In genomic region chr9:75188756-75189155, GRCh38 we compare ENCODE assay signal across 20 cellular contexts.
"Had no signal": no experiment of that assay in that cellular context is flagged by ENCODE, and none has a peak within 500 bp of the region (broad histone marks: within the 10 kb centered on the region; RNA-seq: fewer than 3 reads in every experiment).

No MANE protein-coding gene starts in this region.

- ATAC-seq: gastroesophageal sphincter, heart left ventricle had no signal

- H3K27ac Mint-ChIP-seq: activated T-helper 1 cell treated with anti-CD3 and anti-CD28 coated beads, Interleukin-12 subunit alpha, Interleukin-12 subunit beta, Interleukin-2, Interleukin-4 antibody, amounts not matched to agents 30 ng/mL and 10 ng/mL and 1 ng/mL, durations not matched to agents 14 hours and 24 hours and 36 hours; brain had no signal

- H3K36me3 Mint-ChIP-seq: brain had no signal

- FAIRE-seq: colon had no signal

- H3K27me3 ChIP-seq: gastroesophageal sphincter, heart left ventricle, suprapubic skin, transverse colon, uterus had no signal

- DNase-seq: activated CD4-positive, alpha-beta T cell treated with anti-CD3 and anti-CD28 coated beads for 48 hours; anterior cingulate cortex; central memory CD4-positive, alpha-beta T cell; dorsolateral prefrontal cortex; heart left ventricle; left ventricle myocardium inferior; occipital lobe; retina; stimulated activated CD4-positive, alpha-beta T cell treated with anti-CD3 and anti-CD28 coated beads, Interleukin-12 subunit alpha, Interleukin-12 subunit beta, amount 100 ng/mL, for 4 hours; stimulated activated CD4-positive, alpha-beta T cell treated with anti-CD3 and anti-CD28 coated beads, Interleukin-1b, Interleukin-23, amount 100 ng/mL, for 48 hours; stimulated activated CD8-positive, alpha-beta memory T cell treated with anti-CD3 and anti-CD28 coated beads, Interleukin-4, amount 100 ng/mL, for 48 hours; stimulated activated naive CD4-positive, alpha-beta T cell treated with Interleukin-2 at 50 U/mL for 16 hours; SW 1271; transverse colon; uterus had no signal

- H3K4me3 Mint-ChIP-seq: activated T-helper 1 cell treated with anti-CD3 and anti-CD28 coated beads, Interleukin-12 subunit alpha, Interleukin-12 subunit beta, Interleukin-2, Interleukin-4 antibody, amounts not matched to agents 30 ng/mL and 10 ng/mL and 1 ng/mL, durations not matched to agents 14 hours and 24 hours and 36 hours; brain had no signal

- H3K4me1 ChIP-seq: gastroesophageal sphincter, heart left ventricle, left ventricle myocardium inferior, suprapubic skin, uterus had no signal

- H3K36me3 ChIP-seq: suprapubic skin, transverse colon, uterus had no signal

- H3K9me3 ChIP-seq: gastroesophageal sphincter, heart left ventricle, left ventricle myocardium inferior, suprapubic skin, transverse colon, uterus had no signal

- H3K4me3 ChIP-seq: dorsolateral prefrontal cortex, gastroesophageal sphincter, heart left ventricle, left ventricle myocardium inferior, suprapubic skin, transverse colon, uterus had no signal

- H3K9me3 Mint-ChIP-seq: activated T-helper 1 cell treated with anti-CD3 and anti-CD28 coated beads, Interleukin-12 subunit alpha, Interleukin-12 subunit beta, Interleukin-2, Interleukin-4 antibody, amounts not matched to agents 30 ng/mL and 10 ng/mL and 1 ng/mL, durations not matched to agents 14 hours and 24 hours and 36 hours; brain had no signal

- H3K4me1 Mint-ChIP-seq: brain had no signal

- H3K27ac ChIP-seq: dorsolateral prefrontal cortex, gastroesophageal sphincter, heart left ventricle, left ventricle myocardium inferior, suprapubic skin, transverse colon, uterus had no signal
